19 cellular contexts compared by ENCODE assay signal in the genomic region with DNA sequence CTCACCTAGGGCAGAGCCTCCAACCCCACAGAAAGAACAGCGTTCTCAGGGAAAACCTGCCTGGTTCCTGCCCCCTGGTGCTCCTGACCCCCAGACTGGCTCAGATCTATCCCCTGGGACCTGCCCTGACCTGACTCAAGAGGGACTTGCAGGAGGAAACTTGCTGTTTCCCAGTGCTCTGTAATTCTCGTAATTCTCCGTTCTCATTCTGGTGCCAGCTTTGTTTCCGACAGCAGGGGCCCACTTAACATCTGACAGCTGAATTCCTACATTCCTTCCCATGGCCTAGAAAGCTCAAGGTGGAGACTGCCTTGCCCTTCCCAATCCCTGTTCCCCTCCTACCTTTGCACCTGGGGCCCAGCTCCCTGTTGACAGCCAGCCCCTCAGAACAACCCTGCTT. TPM values are rescaled to one million over a fixed set of nuclear protein-coding genes. Genes with fewer than 3 reads are reported as not detected.
DNase-seq lines count a peak whose midpoint lies in the region; ATAC-seq, FAIRE-seq and TF ChIP-seq lines count a peak whose summit lies in the region.
"Had no signal": no experiment of that assay in that cellular context is flagged by ENCODE, and none has a peak within 500 bp of the region (broad histone marks: within the 10 kb centered on the region; RNA-seq: fewer than 3 reads in every experiment).

No MANE protein-coding gene starts in this region.

- H2AFZ ChIP-seq in H1 (ENCODE audit: low read length), result no peak overlapping the region

- TF ChIP-seq POLR2A in H1 (IDR thresholded peaks at IDR 0.05; ENCODE audit: control extremely low read depth in 1 of 2, low read depth in 2 of 2, low read length in 2 of 2) (no peak; a peak in 1 of 3 replicates), prostate gland (IDR thresholded peaks at IDR 0.05) (no peak), tibial nerve (IDR thresholded peaks at IDR 0.05) (no peak)

- no peaks in the 10 kb centered on the region for H3K79me2 ChIP-seq in H1 (ENCODE audit: control insufficient read depth in 1 of 2, insufficient read depth in 2 of 2, low read length in 2 of 2)

- H2BK12ac ChIP-seq in H1 (ENCODE audit: low read depth, low read length), result peak overlapping the region; percentile 99

- H3K9me3 ChIP-seq in HUES48 (ENCODE audit: control insufficient read depth, insufficient read depth, low read length), result no peaks in the 10 kb centered on the region; the same call in 1 of the 2 replicates
- H3K9me3 ChIP-seq in H1 (ENCODE audit: insufficient read depth in 2 of 2, low read depth in 1 of 2, low read length in 1 of 2), result peaks cover 6 to 11% of the 10 kb centered on the region in 2 experiments; a peak in 3 of 4 replicates
- H3K9me3 ChIP-seq in prostate gland, result no peaks in the 10 kb centered on the region
- H3K9me3 ChIP-seq in heart right ventricle, result peaks cover 0 to 20% (median 2%) of the 10 kb centered on the region in 11 donors
- peaks cover 0 to 45% (median 0%) of the 10 kb centered on the region in 4 donors for H3K9me3 ChIP-seq in tibial nerve
- H3K9me3 ChIP-seq: testis had no signal

- peak overlapping the region; percentile 90 for H3K18ac ChIP-seq in H1 (ENCODE audit: extremely low read depth, low read length)

- H3K23me2 ChIP-seq in H1 (ENCODE audit: low read depth, low read length), result no peaks in the 10 kb centered on the region

- H3K36me3 ChIP-seq in HUES48 (ENCODE audit: control insufficient read depth, insufficient read depth, low read length) (no peaks in the 10 kb centered on the region), H1 (ENCODE audit: control insufficient read depth in 2 of 4, insufficient read depth in 4 of 4, low read length in 3 of 4) (no peaks in the 10 kb centered on the region), prostate gland (no peaks in the 10 kb centered on the region), heart right ventricle (no peaks in the 10 kb centered on the region), tibial nerve (no peaks in the 10 kb centered on the region)

- no peak for ATAC-seq in heart right ventricle
- ATAC-seq: HCT116 had no signal

- TF ChIP-seq RAD21 in H1 (IDR thresholded peaks at IDR 0.05 in 1 of 2, conservative IDR thresholded peaks at IDR 0.05 in 1 of 2; ENCODE audit: low read depth in 2 of 2, low read length in 2 of 2), result peak in 1 of 2 experiments; percentile 9; a peak in 1 of 4 replicates

- no peaks in the 10 kb centered on the region for H3K27me3 ChIP-seq in HUES48 (ENCODE audit: control insufficient read depth, insufficient read depth, low read length)
- H3K27me3 ChIP-seq in H1 (replicated peaks in 1 of 4; ENCODE audit: control insufficient read depth in 3 of 4, extremely low read depth in 1 of 4, insufficient read depth in 3 of 4, low read length in 3 of 4), result peaks cover 0 to 6% (median 2%) of the 10 kb centered on the region in 4 experiments; a peak in 2 of 7 replicates
- H3K27me3 ChIP-seq in prostate gland (replicated peaks; ENCODE audit: insufficient read depth), result no peaks in the 10 kb centered on the region
- H3K27me3 ChIP-seq in heart right ventricle, result peaks cover 0 to 41% (median 19%) of the 10 kb centered on the region in 7 donors
- H3K27me3 ChIP-seq in tibial nerve, result no peaks in the 10 kb centered on the region
- H3K27me3 ChIP-seq: testis had no signal

- peak; percentile 96 for FAIRE-seq in H1 (lab: Jason Lieb, UNC)
- FAIRE-seq in urothelium cell line (lab: Jason Lieb, UNC), result no peak
- FAIRE-seq: A204.1 had no signal

- no peak overlapping the region for H4K8ac ChIP-seq in H1 (ENCODE audit: extremely low read depth, insufficient read depth, low read length)

- peak overlapping the region; percentile 87 for H3K27ac Mint-ChIP-seq in activated CD4-positive, alpha-beta T cell treated with anti-CD3 and anti-CD28 coated beads, Interleukin-2, amount 10 ng/mL, durations not matched to agents 24 days and 14 days
- H3K27ac Mint-ChIP-seq: activated naive CD8-positive, alpha-beta T cell treated with anti-CD3 and anti-CD28 coated beads, Interleukin-2, amount 50 U/mL, for 24 hours had no signal

- no peak overlapping the region for H3K23ac ChIP-seq in H1 (ENCODE audit: insufficient read length)

- H4K20me1 ChIP-seq in H1 (replicated peaks in 1 of 2; ENCODE audit: control insufficient read depth in 1 of 2, insufficient read depth in 2 of 2, low read length in 2 of 2), result no peaks in the 10 kb centered on the region

- intact Hi-C loops in activated CD4-positive, alpha-beta T cell treated with anti-CD3 and anti-CD28 coated beads, Interleukin-2, amount 10 ng/mL, durations not matched to agents 24 days and 14 days (cut with micrococcal nuclease), result no loop called here
- intact Hi-C loops in prostate gland (cut with DNase I), result no loop called here
- intact Hi-C loops in heart right ventricle (cut with DNase I), result no loop called here

- H2BK20ac ChIP-seq in H1 (ENCODE audit: low read length), result peak overlapping the region; percentile 98

- H2AK5ac ChIP-seq in H1 (ENCODE audit: low read depth, low read length), result peak overlapping the region; percentile 92; the same call in 1 of the 2 replicates

- DNase-seq in activated CD4-positive, alpha-beta T cell treated with anti-CD3 and anti-CD28 coated beads, Interleukin-2, amount 10 ng/mL, durations not matched to agents 24 days and 14 days, result no peak
- DNase-seq in activated CD4-positive, alpha-beta T cell treated with anti-CD3 and anti-CD28 coated beads, Interleukin-2, amount 50 U/mL, for 48 hours, result no peak
- DNase-seq in H1 (ENCODE audit: low read depth in 1 of 2, low spot score in 2 of 2), result peak; percentile 64 to 68
- DNase-seq in prostate gland (ENCODE audit: low spot score), result peak; percentile 55
- no peak for DNase-seq in urothelium cell line (ENCODE audit: low spot score)
- no peak for DNase-seq in heart right ventricle
- DNase-seq in tibial nerve (ENCODE audit: low spot score in 2 of 2), result no peak
- DNase-seq: activated naive CD8-positive, alpha-beta T cell treated with anti-CD3 and anti-CD28 coated beads, Interleukin-2, amount 50 U/mL, for 24 hours; activated T-cell treated with anti-CD3 and anti-CD28 coated beads for 4 hours; effector CD8-positive, alpha-beta T cell; naive B cell; NCI-H1694 treated with DMSO at 0.1 percent for 48 hours; NCI-H446 treated with DMSO at 0.1 percent for 48 hours; testis had no signal

- H3K9ac ChIP-seq in HUES48 (ENCODE audit: low read depth, low read length) (no peak overlapping the region), H1 (replicated peaks in 1 of 4; ENCODE audit: extremely low read depth in 1 of 4, low read depth in 3 of 4, low read length in 3 of 4) (peak overlapping the region in 2 of 4 experiments; percentile 25 to 53; a peak in 2 of 7 replicates)

- H3K79me1 ChIP-seq in H1 (ENCODE audit: low read depth, low read length), result 0 out of 2 replicates have a peak, but pooled peaks cover 2% of the 10 kb centered on the region

- CTCF ChIA-PET in H1 (lab: Charles Lee; ENCODE audit: partially characterized antibody), result interaction anchor here (0.7 to 2.5 kb wide), 6 partner anchors 11 to 81 kb away, joined by 3 to 7 read pairs (median 4); no protein-coding TSS in a partner anchor

- H4K91ac ChIP-seq in H1 (replicated peaks; ENCODE audit: insufficient read length, low read length), result peak overlapping the region; percentile 56

- peak overlapping the region; percentile 97; the same call in 1 of the 2 replicates for H2BK15ac ChIP-seq in H1 (ENCODE audit: low read length)

- H3K36me3 Mint-ChIP-seq in activated CD4-positive, alpha-beta T cell treated with anti-CD3 and anti-CD28 coated beads, Interleukin-2, amount 10 ng/mL, durations not matched to agents 24 days and 14 days (ENCODE audit: low read depth), result peaks cover 4% of the 10 kb centered on the region

- H2BK5ac ChIP-seq in H1 (ENCODE audit: low read depth, low read length), result peak overlapping the region; percentile 93

- WGBS in H1 (ENCODE audit: extremely low coverage in 1 of 2, insufficient coverage in 1 of 2, insufficient read length in 1 of 2, insufficient replicate concordance in 2 of 2, low coverage in 1 of 2, low lambda C conversion rate in 2 of 2, missing lambda C conversion rate in 1 of 2), 2 experiments, result 11% methylated on average over 4 of the region's 4 CpGs; no CpG with 5 or more reads in 1 of the 2 experiments
- WGBS in prostate gland, result 18% methylated on average over 4 of the region's 4 CpGs
- 8 to 15% methylated on average over 4 of the region's 4 CpGs for WGBS in heart right ventricle, 2 donors
- 19 to 37% methylated on average over 4 of the region's 4 CpGs for WGBS in tibial nerve, 2 donors

- H3K56ac ChIP-seq in H1 (replicated peaks; ENCODE audit: insufficient read length, low read depth, low read length), result no peak overlapping the region

- H4K5ac ChIP-seq in H1 (ENCODE audit: insufficient read length, low read depth, low read length), result no peak overlapping the region

- POLR2A ChIA-PET in H1 (lab: Charles Lee; ENCODE audit: partially characterized antibody), result interaction anchor here (5.4 kb wide), 1 partner anchor 11 kb away, joined by 28 read pairs; the partner anchor contains the start of gene CSF2RB

- no peak overlapping the region for H2BK120ac ChIP-seq in H1 (replicated peaks; ENCODE audit: low read depth, low read length)

- peaks cover 19% of the 10 kb centered on the region for H3K4me1 Mint-ChIP-seq in activated CD4-positive, alpha-beta T cell treated with anti-CD3 and anti-CD28 coated beads, Interleukin-2, amount 10 ng/mL, durations not matched to agents 24 days and 14 days

- no peak overlapping the region for H3K4ac ChIP-seq in H1 (replicated peaks; ENCODE audit: insufficient read length, low read depth, low read length)

- TF ChIP-seq EP300 in H1 (IDR thresholded peaks at IDR 0.05; ENCODE audit: borderline replicate concordance in 1 of 2, low read depth in 2 of 2, low read length in 2 of 2), result peak in 1 of 2 experiments; percentile 83; a peak in 1 of 3 replicates
- TF ChIP-seq EP300 in tibial nerve (IDR thresholded peaks at IDR 0.05), result no peak

- TF ChIP-seq CTCF in H1 (IDR thresholded peaks at IDR 0.05; ENCODE audit: control extremely low read depth in 1 of 3, insufficient read depth in 1 of 3, low read depth in 1 of 3, low read length in 3 of 3) (no peak), prostate gland (IDR thresholded peaks at IDR 0.05) (no peak), heart right ventricle (IDR thresholded peaks at IDR 0.05) (no peak), tibial nerve (IDR thresholded peaks at IDR 0.05) (no peak)

- no peak overlapping the region for H3K4me3 ChIP-seq in HUES48 (ENCODE audit: low read depth, low read length)
- peak overlapping the region in 3 of 4 experiments; percentile 5 to 23 (median 20); a peak in 4 of 8 replicates for H3K4me3 ChIP-seq in H1 (ENCODE audit: extremely low read depth in 1 of 4, insufficient read depth in 2 of 4, low read depth in 3 of 4, low read length in 4 of 4)
- no peak overlapping the region for H3K4me3 ChIP-seq in prostate gland
- H3K4me3 ChIP-seq in heart right ventricle, result no peak overlapping the region
- no peak overlapping the region for H3K4me3 ChIP-seq in tibial nerve
- H3K4me3 ChIP-seq: testis had no signal

- peaks cover 13% of the 10 kb centered on the region for H3K4me1 ChIP-seq in HUES48 (ENCODE audit: control insufficient read depth, insufficient read depth, low read length)
- peaks cover 11 to 17% (median 13%) of the 10 kb centered on the region in 4 experiments for H3K4me1 ChIP-seq in H1 (replicated peaks in 1 of 4; ENCODE audit: control insufficient read depth in 3 of 4, insufficient read depth in 4 of 4, low read length in 3 of 4)
- H3K4me1 ChIP-seq in prostate gland (replicated peaks), result no peaks in the 10 kb centered on the region
- H3K4me1 ChIP-seq in heart right ventricle, result peaks cover 0 to 31% (median 0%) of the 10 kb centered on the region in 9 donors
- no peaks in the 10 kb centered on the region for H3K4me1 ChIP-seq in tibial nerve
- H3K4me1 ChIP-seq: testis had no signal

- peak overlapping the region; percentile 45 to 62 for H3K4me2 ChIP-seq in H1 (ENCODE audit: insufficient read depth in 1 of 2, low read depth in 2 of 2, low read length in 2 of 2)

- H3K4me3 Mint-ChIP-seq in activated CD4-positive, alpha-beta T cell treated with anti-CD3 and anti-CD28 coated beads, Interleukin-2, amount 10 ng/mL, durations not matched to agents 24 days and 14 days, result peak overlapping the region; percentile 69

- H3K27ac ChIP-seq in HUES48 (ENCODE audit: low read depth, low read length) (peak overlapping the region; percentile 80), H1 (ENCODE audit: low read depth, low read length) (peak overlapping the region; percentile 47; the same call in 1 of the 2 replicates), prostate gland (no peak overlapping the region), heart right ventricle (peak overlapping the region in 1 of 10 donors; percentile 38), tibial nerve (no peak overlapping the region)
- H3K27ac ChIP-seq: testis had no signal

- peaks cover 8% of the 10 kb centered on the region for H3K9me3 Mint-ChIP-seq in activated CD4-positive, alpha-beta T cell treated with anti-CD3 and anti-CD28 coated beads, Interleukin-2, amount 10 ng/mL, durations not matched to agents 24 days and 14 days
- H3K9me3 Mint-ChIP-seq: activated naive CD8-positive, alpha-beta T cell treated with anti-CD3 and anti-CD28 coated beads, Interleukin-2, amount 50 U/mL, for 24 hours had no signal

- peaks cover 9% of the 10 kb centered on the region for H3K27me3 Mint-ChIP-seq in activated CD4-positive, alpha-beta T cell treated with anti-CD3 and anti-CD28 coated beads, Interleukin-2, amount 10 ng/mL, durations not matched to agents 24 days and 14 days

- no peak overlapping the region for H3K14ac ChIP-seq in H1 (ENCODE audit: insufficient read length)

RNA-seq across cellular contexts. Expression of gene CSF2RB, which starts 12.5 kb away (rescaled TPM):
- total RNA-seq in activated CD4-positive, alpha-beta T cell treated with anti-CD3 and anti-CD28 coated beads, Interleukin-2, amount 10 ng/mL, durations not matched to agents 24 days and 14 days, result 5.0 and 5.2 TPM in 2 replicates
- not detected in 2 replicates for total RNA-seq in H1 (2021; fragmentation: NEBNext Ultra II Directional; extraction: Animal tissue kit (Norgen Biotek cat#: 25700))
- 0.02 TPM in 1 of 2 replicates, not detected in the other for polyA plus RNA-seq in H1 (2011; rRNA removed)
- not detected for polyA plus RNA-seq in H1 (2011; cell fraction: cytosol; rRNA removed)
- 0.14 TPM for polyA plus RNA-seq in H1 (2011; cell fraction: nucleus; rRNA removed)
- not detected in 4 replicates for polyA plus RNA-seq in H1 (2012, experiment 1 of 2)
- not detected for polyA plus RNA-seq in H1 (2012, experiment 2 of 2)
- 0.02 TPM for polyA plus RNA-seq in H1 (2013, experiment 1 of 2)
- polyA plus RNA-seq in H1 (2013, experiment 2 of 2), result not detected
- not detected in 2 replicates for polyA minus RNA-seq in H1 (2011; rRNA and poly(A)+ RNA removed)
- not detected for polyA minus RNA-seq in H1 (2011; cell fraction: cytosol; rRNA and poly(A)+ RNA removed)
- polyA minus RNA-seq in H1 (2011; cell fraction: nucleus; rRNA and poly(A)+ RNA removed), result not detected
- 1 to 10 TPM; 1.1 to 3.2 TPM for total RNA-seq in prostate gland
- 10 to 100 TPM in 1 of 10 donors, 1 to 10 TPM in 9; 1.4 to 20.8 (median 1.8) TPM for total RNA-seq in heart right ventricle
- 1 to 10 TPM in 1 of 2 donors, under 1 TPM in 1; 0.81 to 1.5 TPM for polyA plus RNA-seq in heart right ventricle
- total RNA-seq in tibial nerve, result 10 to 100 TPM in 2 of 4 donors, 1 to 10 TPM in 2; 5.7 to 14.3 (median 10.8) TPM

RNA-seq across cellular contexts. Expression of gene NCF4, which starts 40.1 kb away (rescaled TPM):
- total RNA-seq in activated CD4-positive, alpha-beta T cell treated with anti-CD3 and anti-CD28 coated beads, Interleukin-2, amount 10 ng/mL, durations not matched to agents 24 days and 14 days, result 12.3 and 13.6 TPM in 2 replicates
- total RNA-seq in H1 (2021; fragmentation: NEBNext Ultra II Directional; extraction: Animal tissue kit (Norgen Biotek cat#: 25700)), result not detected in 2 replicates
- polyA plus RNA-seq in H1 (2011; rRNA removed) (0.20 TPM in 1 of 2 replicates, not detected in the other), heart right ventricle (10 to 100 TPM in 1 of 2 donors, 1 to 10 TPM in 1; 4.6 to 10.5 TPM)
- 0.10 TPM for polyA plus RNA-seq in H1 (2011; cell fraction: cytosol; rRNA removed)
- 0.09 TPM for polyA plus RNA-seq in H1 (2011; cell fraction: nucleus; rRNA removed)
- polyA plus RNA-seq in H1 (2012, experiment 1 of 2), result not detected in 4 replicates
- not detected for polyA plus RNA-seq in H1 (2012, experiment 2 of 2)
- polyA plus RNA-seq in H1 (2013, experiment 1 of 2), result 0.08 TPM
- not detected for polyA plus RNA-seq in H1 (2013, experiment 2 of 2)
- not detected in 2 replicates for polyA minus RNA-seq in H1 (2011; rRNA and poly(A)+ RNA removed)
- not detected for polyA minus RNA-seq in H1 (2011; cell fraction: cytosol; rRNA and poly(A)+ RNA removed)
- not detected for polyA minus RNA-seq in H1 (2011; cell fraction: nucleus; rRNA and poly(A)+ RNA removed)
- total RNA-seq in prostate gland (1 to 10 TPM in 1 of 2 donors, under 1 TPM in 1; 0.91 to 3.5 TPM), heart right ventricle (10 to 100 TPM in 2 of 10 donors, 1 to 10 TPM in 8; 1.1 to 18.9 (median 2.7) TPM), tibial nerve (10 to 100 TPM; 14.2 to 71.4 (median 17.2) TPM)
- total RNA-seq: M059J, renal cortical epithelial cell had no signal

Comparison
In these comparisons a context has a peak if more than half of its experiments do, and no peak if none do; other contexts are left out.
1. DNase-seq: peak in H1 (2 of 2) and prostate gland (single experiment); none in activated CD4-positive, alpha-beta T cell treated with anti-CD3 and anti-CD28 coated beads, Interleukin-2, amount 10 ng/mL, durations not matched to agents 24 days and 14 days (single experiment), activated CD4-positive, alpha-beta T cell treated with anti-CD3 and anti-CD28 coated beads, Interleukin-2, amount 50 U/mL, for 48 hours (0 of 2), urothelium cell line (single experiment), heart right ventricle (0 of 2) and tibial nerve (0 of 2).
2. H3K27ac ChIP-seq: peak in HUES48 (single experiment) and H1 (single experiment); none in prostate gland (0 of 2) and tibial nerve (0 of 4).
3. H3K4me3 ChIP-seq: peak in H1 (3 of 4); none in HUES48 (single experiment), prostate gland (0 of 2), heart right ventricle (0 of 10) and tibial nerve (0 of 4).